ENCODE assay signal across 8 cellular contexts in genomic region chr20:18497603-18498002, GRCh38. TPM values are rescaled to one million over a fixed set of nuclear protein-coding genes. Genes with fewer than 3 reads are reported as not detected.
DNase-seq lines count a peak whose midpoint lies in the region; ATAC-seq and TF ChIP-seq lines count a peak whose summit lies in the region.

No MANE protein-coding gene starts in this region.

- CTCF ChIA-PET in SK-N-SH (lab: Yijun Ruan, JAX): interaction anchor here (0.6 to 2.0 kb wide), 4 partner anchors 8 to 1365 kb away, joined by 3 to 11 read pairs (median 4); partner anchors contain the start of gene SEC23B

- DNase-seq in SK-N-SH (no peak), T-helper 17 cell (no peak), fibroblast of lung (ENCODE audit: low read depth in 2 of 2) (no peak), NCI-H510A (lab: John Stamatoyannopoulos, UW) (no peak), putamen (ENCODE audit: low spot score) (no peak)

- 95% methylated on average over 3 of the region's 3 CpGs for WGBS in SK-N-SH (ENCODE audit: low lambda C conversion rate)

- peak overlapping the region; percentile 99 for H2AFZ ChIP-seq in SK-N-SH (ENCODE audit: low read depth)
- H2AFZ ChIP-seq in fibroblast of lung (ENCODE audit: low read length): peak overlapping the region; percentile 37

- peaks cover 6% of the 10 kb centered on the region for H3K27me3 Mint-ChIP-seq in T-helper 17 cell

- peak overlapping the region; percentile 93 for H3K27ac Mint-ChIP-seq in T-helper 17 cell

- no peaks in the 10 kb centered on the region for H3K9me2 ChIP-seq in SK-N-SH

- H3K27me3 ChIP-seq in SK-N-SH (ENCODE audit: insufficient read depth) (no peaks in the 10 kb centered on the region), fibroblast of lung (ENCODE audit: control insufficient read depth, insufficient read depth, low read length) (no peaks in the 10 kb centered on the region), skeletal muscle satellite cell (ENCODE audit: control insufficient read depth, insufficient read depth, low read length) (no peaks in the 10 kb centered on the region)

- no peak for TF ChIP-seq CTCF in SK-N-SH (IDR thresholded peaks at IDR 0.05)
- no peak for TF ChIP-seq CTCF in fibroblast of lung (conservative IDR thresholded peaks at IDR 0.05 in 1 of 2, IDR thresholded peaks at IDR 0.05 in 1 of 2; ENCODE audit: low read depth in 1 of 2, low read length in 2 of 2)

- H3K4me2 ChIP-seq in SK-N-SH: peak overlapping the region; percentile 89
- H3K4me2 ChIP-seq in fibroblast of lung (ENCODE audit: extremely low read depth, insufficient read depth, low read length): no peak overlapping the region
- H3K4me2 ChIP-seq in skeletal muscle satellite cell (ENCODE audit: low read length): peak overlapping the region; percentile 78

- H3K27ac ChIP-seq in SK-N-SH (ENCODE audit: low read depth in 2 of 2, low read length in 1 of 2) (peak overlapping the region; percentile 49 to 82; a peak in 3 of 4 replicates), fibroblast of lung (ENCODE audit: insufficient read depth, low read length) (no peak overlapping the region)

- H3K4me1 Mint-ChIP-seq in T-helper 17 cell: peaks cover 17% of the 10 kb centered on the region

- peak overlapping the region in 1 of 2 experiments; percentile 95; a peak in 1 of 4 replicates for H3K4me3 ChIP-seq in SK-N-SH (ENCODE audit: low read depth in 2 of 2, low read length in 1 of 2)
- H3K4me3 ChIP-seq in fibroblast of lung (replicated peaks in 1 of 4; ENCODE audit: control extremely low read depth in 1 of 4, insufficient read depth in 1 of 4, low read depth in 3 of 4, low read length in 4 of 4): no peak overlapping the region
- no peak overlapping the region for H3K4me3 ChIP-seq in skeletal muscle satellite cell (ENCODE audit: low read length)

- H3K9ac ChIP-seq in SK-N-SH (peak overlapping the region; percentile 77), fibroblast of lung (ENCODE audit: insufficient read depth, low read length) (no peak overlapping the region), skeletal muscle satellite cell (ENCODE audit: low read depth, low read length) (peak overlapping the region; percentile 79)

- ATAC-seq in SK-N-SH treated with all-trans-retinoic acid at 6 μM for 48 hours: no peak
- ATAC-seq in T-helper 17 cell: no peak
- no peak for ATAC-seq in HG02623 (IDR thresholded peaks at IDR 0.05; ENCODE audit: unreplicated experiment)

- peaks cover 5% of the 10 kb centered on the region for H3K36me3 Mint-ChIP-seq in T-helper 17 cell (ENCODE audit: low read depth)

- peak overlapping the region; percentile 97 for H3K4me3 Mint-ChIP-seq in T-helper 17 cell

- TF ChIP-seq RAD21 in SK-N-SH (IDR thresholded peaks at IDR 0.05; ENCODE audit: low read length): no peak

- H3K4me1 ChIP-seq in SK-N-SH (ENCODE audit: control insufficient read depth in 1 of 2, insufficient read depth in 2 of 2, low read depth in 1 of 2, low read length in 1 of 2): peaks cover 5 to 7% of the 10 kb centered on the region in 2 experiments; a peak in 3 of 4 replicates
- peaks cover 3% of the 10 kb centered on the region for H3K4me1 ChIP-seq in fibroblast of lung (ENCODE audit: control insufficient read depth, extremely low read depth, insufficient read depth, low read length)
- H3K4me1 ChIP-seq in skeletal muscle satellite cell (ENCODE audit: control insufficient read depth, insufficient read depth, low read length): peaks cover 9% of the 10 kb centered on the region

- H3F3A ChIP-seq in SK-N-SH (replicated peaks; ENCODE audit: insufficient read depth): peaks cover 5% of the 10 kb centered on the region

- POLR2A ChIA-PET in SK-N-SH (lab: Yijun Ruan, JAX): interaction anchor here (1.1 to 3.2 kb wide), 3 partner anchors 10 to 31 kb away, joined by 4 to 58 read pairs (median 5); partner anchors contain the start of genes DZANK1, POLR3F and SEC23B

- no peaks in the 10 kb centered on the region for H4K20me1 ChIP-seq in SK-N-SH (ENCODE audit: insufficient read depth)
- no peaks in the 10 kb centered on the region for H4K20me1 ChIP-seq in fibroblast of lung (ENCODE audit: control insufficient read depth, extremely low read depth, insufficient read depth, low read length)

- H3K9me3 ChIP-seq in SK-N-SH (no peaks in the 10 kb centered on the region), T-helper 17 cell (ENCODE audit: control insufficient read depth, low read length, poor library complexity, severe bottlenecking) (no peaks in the 10 kb centered on the region), fibroblast of lung (ENCODE audit: control insufficient read depth, insufficient read depth, low read depth, low read length) (no peaks in the 10 kb centered on the region), skeletal muscle satellite cell (replicated peaks; ENCODE audit: low read length) (no peaks in the 10 kb centered on the region)

- no peak for TF ChIP-seq EP300 in SK-N-SH (IDR thresholded peaks at IDR 0.05; ENCODE audit: borderline replicate concordance in 1 of 2, low read depth in 1 of 2, low read length in 1 of 2)

- H3K36me3 ChIP-seq in SK-N-SH (replicated peaks in 1 of 2; ENCODE audit: control insufficient read depth in 1 of 2, insufficient read depth in 2 of 2, low read length in 1 of 2) (peaks cover 4 to 10% of the 10 kb centered on the region in 2 experiments), fibroblast of lung (ENCODE audit: control insufficient read depth, insufficient read depth, low read length) (no peaks in the 10 kb centered on the region), skeletal muscle satellite cell (ENCODE audit: insufficient read depth, low read length) (peaks cover 7% of the 10 kb centered on the region)

- H3K79me2 ChIP-seq in SK-N-SH (ENCODE audit: insufficient read depth) (peaks cover 10% of the 10 kb centered on the region), fibroblast of lung (ENCODE audit: control insufficient read depth, insufficient read depth, low read length) (no peaks in the 10 kb centered on the region)

TF ChIP-seq in SK-N-SH, 30 proteins besides CTCF, POLR2A, EP300 and RAD21 (continues in another document):
- TF ChIP-seq USF2 (IDR thresholded peaks at IDR 0.05; ENCODE audit: borderline replicate concordance, low read depth, low read length): no peak
- TF ChIP-seq CHD2 (IDR thresholded peaks at IDR 0.05; ENCODE audit: low read length, partially characterized antibody): no peak
- TF ChIP-seq RFX5 (IDR thresholded peaks at IDR 0.05; ENCODE audit: low read length): no peak
- TF ChIP-seq GATA2 (CRISPR knock-in tag; IDR thresholded peaks at IDR 0.05): no peak

TF ChIP-seq in SK-N-SH treated with all-trans-retinoic acid at 6 μM for 48 hours, 23 proteins besides CTCF, POLR2A, EP300 and RAD21:
- no peak for TF ChIP-seq PPARA (CRISPR knock-in tag; IDR thresholded peaks at IDR 0.05; ENCODE audit: borderline replicate concordance)
- TF ChIP-seq OSR1 (CRISPR knock-in tag; IDR thresholded peaks at IDR 0.05): no peak

RNA-seq across cellular contexts. Expression of gene RBBP9, which starts 0.6 kb away (rescaled TPM):
- polyA plus RNA-seq in SK-N-SH (2012; rRNA removed) (7.5 and 10.1 TPM in 2 replicates), fibroblast of lung (19.2 and 22.1 TPM in 2 replicates)
- polyA plus RNA-seq in SK-N-SH (2012; cell fraction: cytosol; rRNA removed): 9.5 and 12.0 TPM in 2 replicates
- 2.8 and 9.1 TPM in 2 replicates for polyA plus RNA-seq in SK-N-SH (2012; cell fraction: nucleus; rRNA removed)
- total RNA-seq in T-helper 17 cell (1 to 10 TPM; 5.3 to 6.0 TPM), fibroblast of lung (14.4 and 19.0 TPM in 2 replicates)
- polyA plus RNA-seq in fibroblast of lung (2012): 8.3 and 10.0 TPM in 2 replicates
- polyA minus RNA-seq in fibroblast of lung (ENCODE audit: low replicate concordance): 4.8 and 15.4 TPM in 2 replicates
- total RNA-seq in skeletal muscle satellite cell (2012; rRNA removed): 15.5 and 17.5 TPM in 2 replicates

RNA-seq across cellular contexts. Expression of gene SEC23B, which starts 10.1 kb away (rescaled TPM):
- 55.2 and 68.3 TPM in 2 replicates for polyA plus RNA-seq in SK-N-SH (2012; rRNA removed)
- polyA plus RNA-seq in SK-N-SH (2012; cell fraction: cytosol; rRNA removed): 53.1 and 60.7 TPM in 2 replicates
- polyA plus RNA-seq in SK-N-SH (2012; cell fraction: nucleus; rRNA removed): 43.7 and 60.4 TPM in 2 replicates
- total RNA-seq in T-helper 17 cell: 10 to 100 TPM; 38.3 to 56.0 TPM
- total RNA-seq in fibroblast of lung: 34.7 and 52.0 TPM in 2 replicates
- polyA plus RNA-seq in fibroblast of lung: 51.0 and 67.9 TPM in 2 replicates
- polyA plus RNA-seq in fibroblast of lung (2012): 29.3 and 40.9 TPM in 2 replicates
- polyA minus RNA-seq in fibroblast of lung (ENCODE audit: low replicate concordance): 55.8 and 64.6 TPM in 2 replicates
- total RNA-seq in skeletal muscle satellite cell (2012; rRNA removed): 57.7 and 62.4 TPM in 2 replicates

RNA-seq across cellular contexts. Expression of gene POLR3F, which starts 30.4 kb away (rescaled TPM):
- polyA plus RNA-seq in SK-N-SH (2012; rRNA removed) (4.8 and 6.3 TPM in 2 replicates), fibroblast of lung (11.2 and 11.3 TPM in 2 replicates)
- 6.9 and 8.7 TPM in 2 replicates for polyA plus RNA-seq in SK-N-SH (2012; cell fraction: cytosol; rRNA removed)
- polyA plus RNA-seq in SK-N-SH (2012; cell fraction: nucleus; rRNA removed): 3.8 and 8.1 TPM in 2 replicates
- total RNA-seq in T-helper 17 cell (1 to 10 TPM; 7.8 to 9.8 TPM), fibroblast of lung (15.4 and 20.5 TPM in 2 replicates)
- 7.6 and 8.6 TPM in 2 replicates for polyA plus RNA-seq in fibroblast of lung (2012)
- 0.96 and 9.1 TPM in 2 replicates for polyA minus RNA-seq in fibroblast of lung (ENCODE audit: low replicate concordance)
- total RNA-seq in skeletal muscle satellite cell (2012; rRNA removed): 10.6 and 14.0 TPM in 2 replicates

RNA-seq across cellular contexts. Expression of gene DZANK1, which starts 30.8 kb away (rescaled TPM):
- polyA plus RNA-seq in SK-N-SH (2012; rRNA removed) (3.3 and 4.6 TPM in 2 replicates), fibroblast of lung (1.2 and 1.3 TPM in 2 replicates)
- polyA plus RNA-seq in SK-N-SH (2012; cell fraction: cytosol; rRNA removed): 2.3 TPM in 2 replicates
- polyA plus RNA-seq in SK-N-SH (2012; cell fraction: nucleus; rRNA removed): 8.7 and 15.1 TPM in 2 replicates
- total RNA-seq in T-helper 17 cell (1 to 10 TPM; 2.5 to 3.9 TPM), fibroblast of lung (0.77 and 0.83 TPM in 2 replicates)
- polyA plus RNA-seq in fibroblast of lung (2012): 0.77 and 1.1 TPM in 2 replicates
- 1.4 and 5.2 TPM in 2 replicates for polyA minus RNA-seq in fibroblast of lung (ENCODE audit: low replicate concordance)
- 1.0 and 1.7 TPM in 2 replicates for total RNA-seq in skeletal muscle satellite cell (2012; rRNA removed)
